In genomic region chr9:71812385-71812784, GRCh38 we compare ENCODE assay signal across 13 cellular contexts. TPM values are rescaled to one million over a fixed set of nuclear protein-coding genes. Genes with fewer than 3 reads are reported as not detected.
DNase-seq lines count a peak whose midpoint lies in the region; TF ChIP-seq lines count a peak whose summit lies in the region.
"Had no signal": no experiment of that assay in that cellular context is flagged by ENCODE, and none has a peak within 500 bp of the region (broad histone marks: within the 10 kb centered on the region; RNA-seq: fewer than 3 reads in every experiment).

No MANE protein-coding gene starts in this region.

- peak overlapping the region; percentile 89 for H3K27ac Mint-ChIP-seq in glutamatergic neuron (ENCODE audit: unreplicated experiment)
- H3K27ac Mint-ChIP-seq in CD14-positive monocyte: no peak overlapping the region
- H3K27ac Mint-ChIP-seq: natural killer cell treated with Interleukin-12 subunit alpha and Interleukin-12 subunit beta and Interleukin-15 and Interleukin-18, amount 100 ng/mL, for 72 hours had no signal

- DNase-seq in EH (ENCODE audit: low read depth) (peak; percentile 29), WERI-Rb-1 (no peak), glutamatergic neuron (peak; percentile 69), putamen (ENCODE audit: low spot score) (peak; percentile 79), ureter (ENCODE audit: low spot score) (no peak), CD14-positive monocyte (ENCODE audit: low spot score) (no peak), NCI-H526 treated with DMSO at 0.1 percent for 48 hours (lab: John Stamatoyannopoulos, UW) (no peak), sigmoid colon (no peak)
- DNase-seq: colonic mucosa, EL, Kasumi-1, upper lobe of left lung had no signal

- H3K4me1 Mint-ChIP-seq in glutamatergic neuron (ENCODE audit: low read depth, unreplicated experiment): peaks cover 33% of the 10 kb centered on the region
- H3K4me1 Mint-ChIP-seq in CD14-positive monocyte: peaks cover 6% of the 10 kb centered on the region

- H3K27me3 Mint-ChIP-seq in glutamatergic neuron (ENCODE audit: unreplicated experiment): peaks cover 7% of the 10 kb centered on the region
- peaks cover 2 to 3% (median 2%) of the 10 kb centered on the region in 3 donors for H3K27me3 Mint-ChIP-seq in CD14-positive monocyte (ENCODE audit: low read depth in 3 of 3)
- H3K27me3 Mint-ChIP-seq: natural killer cell treated with Interleukin-12 subunit alpha and Interleukin-12 subunit beta and Interleukin-15 and Interleukin-18, amount 100 ng/mL, for 72 hours had no signal

- H3K36me3 Mint-ChIP-seq in glutamatergic neuron (ENCODE audit: unreplicated experiment): no peaks in the 10 kb centered on the region
- no peaks in the 10 kb centered on the region for H3K36me3 Mint-ChIP-seq in CD14-positive monocyte
- H3K36me3 Mint-ChIP-seq: natural killer cell treated with Interleukin-12 subunit alpha and Interleukin-12 subunit beta and Interleukin-15 and Interleukin-18, amount 100 ng/mL, for 72 hours had no signal

- 89 to 93% methylated on average over 4 of the region's 4 CpGs for WGBS in sigmoid colon, 2 donors

- TF ChIP-seq CTCF in WERI-Rb-1 (IDR thresholded peaks at IDR 0.05; ENCODE audit: low read depth, low read length): peak; percentile 35; the same call in 1 of the 2 replicates
- no peak for TF ChIP-seq CTCF in glutamatergic neuron (IDR thresholded peaks at IDR 0.05; ENCODE audit: partially characterized antibody, unreplicated experiment)
- no peak for TF ChIP-seq CTCF in CD14-positive monocyte (IDR thresholded peaks at IDR 0.05)
- TF ChIP-seq CTCF in sigmoid colon (IDR thresholded peaks at IDR 0.05): no peak

- no peak overlapping the region for H3K4me3 Mint-ChIP-seq in glutamatergic neuron (ENCODE audit: unreplicated experiment)
- H3K4me3 Mint-ChIP-seq in CD14-positive monocyte: no peak overlapping the region
- H3K4me3 Mint-ChIP-seq: natural killer cell treated with Interleukin-12 subunit alpha and Interleukin-12 subunit beta and Interleukin-15 and Interleukin-18, amount 100 ng/mL, for 72 hours had no signal

- no peaks in the 10 kb centered on the region for H3K36me3 ChIP-seq in WERI-Rb-1
- H3K36me3 ChIP-seq in sigmoid colon: no peaks in the 10 kb centered on the region
- H3K36me3 ChIP-seq: colonic mucosa, upper lobe of left lung had no signal

- intact Hi-C loops in CD14-positive monocyte (cut with micrococcal nuclease): no loop called here
- intact Hi-C loops in sigmoid colon (cut with DNase I): no loop called here

- H3K27me3 ChIP-seq in WERI-Rb-1 (ENCODE audit: insufficient read depth, low read depth, severe bottlenecking): no peaks in the 10 kb centered on the region
- H3K27me3 ChIP-seq in sigmoid colon: no peaks in the 10 kb centered on the region
- H3K27me3 ChIP-seq: colonic mucosa, upper lobe of left lung had no signal

- H3K4me1 ChIP-seq in sigmoid colon: no peaks in the 10 kb centered on the region
- H3K4me1 ChIP-seq: colonic mucosa had no signal

- H3K9me3 Mint-ChIP-seq in glutamatergic neuron (ENCODE audit: unreplicated experiment) (peaks cover 7% of the 10 kb centered on the region), CD14-positive monocyte (no peaks in the 10 kb centered on the region)
- H3K9me3 Mint-ChIP-seq: natural killer cell treated with Interleukin-12 subunit alpha and Interleukin-12 subunit beta and Interleukin-15 and Interleukin-18, amount 100 ng/mL, for 72 hours had no signal

- TF ChIP-seq POLR2A in sigmoid colon (IDR thresholded peaks at IDR 0.05): no peak

- no peak for TF ChIP-seq EP300 in sigmoid colon (IDR thresholded peaks at IDR 0.05)

- no peaks in the 10 kb centered on the region for H3K9me3 ChIP-seq in WERI-Rb-1 (ENCODE audit: severe bottlenecking)
- no peaks in the 10 kb centered on the region for H3K9me3 ChIP-seq in sigmoid colon
- H3K9me3 ChIP-seq: colonic mucosa, upper lobe of left lung had no signal

- no peak overlapping the region for H3K4me3 ChIP-seq in WERI-Rb-1 (ENCODE audit: low read depth, low read length)
- H3K4me3 ChIP-seq in sigmoid colon: no peak overlapping the region
- H3K4me3 ChIP-seq: colonic mucosa, upper lobe of left lung had no signal

- H3K27ac ChIP-seq in WERI-Rb-1: no peak overlapping the region
- peak overlapping the region in 1 of 4 donors; percentile 9 for H3K27ac ChIP-seq in sigmoid colon
- H3K27ac ChIP-seq: colonic mucosa, upper lobe of left lung had no signal

RNA-seq across cellular contexts. Expression of gene CEMIP2, which starts 44.1 kb away (rescaled TPM):
- total RNA-seq in glutamatergic neuron (ENCODE audit: unreplicated experiment) (122 TPM), ureter (162 TPM), sigmoid colon (10 to 100 TPM; 17.9 to 90.4 (median 28.8) TPM)
- polyA plus RNA-seq in CD14-positive monocyte (10 to 100 TPM; 11.6 to 21.4 TPM), sigmoid colon (10 to 100 TPM; 18.0 to 46.0 (median 28.8) TPM)

Comparison
In these comparisons a context has a peak if more than half of its experiments do, and no peak if none do; other contexts are left out.
1. DNase-seq: peak in EH (single experiment), glutamatergic neuron (single experiment) and putamen (single experiment); none in WERI-Rb-1 (single experiment), ureter (single experiment), CD14-positive monocyte (single experiment), NCI-H526 treated with DMSO at 0.1 percent for 48 hours (single experiment) and sigmoid colon (single experiment).